Comparison of ENCODE assay signal across 14 cellular contexts in genomic region chr2:189147361-189147760, GRCh38.
"Had no signal": no experiment of that assay in that cellular context is flagged by ENCODE, and none has a peak within 500 bp of the region (broad histone marks: within the 10 kb centered on the region; RNA-seq: fewer than 3 reads in every experiment).

No MANE protein-coding gene starts in this region.

- DNase-seq: activated CD4-positive, alpha-beta T cell treated with anti-CD3 and anti-CD28 coated beads, Interleukin-2, amount 50 U/mL, for 4 hours; activated CD4-positive, CD25-positive, alpha-beta regulatory T cell treated with anti-CD3 and anti-CD28 coated beads, Interleukin-2, amount 50 U/mL, for 72 hours; activated naive CD4-positive, alpha-beta T cell treated with anti-CD3 and anti-CD28 coated beads, Interleukin-2, amount 50 U/mL, for 16 hours; caudate nucleus; foreskin melanocyte; lower lobe of right lung; ovary; right lobe of liver; stimulated activated CD4-positive, alpha-beta T cell treated with anti-CD3 and anti-CD28 coated beads, Interleukin-1b, Interleukin-23, amount 100 ng/mL, for 48 hours; stimulated activated naive B cell treated with anti-CD40 and anti-IgM and Interleukin-4, amounts not matched to agents 10 μg/mL and 1 μg/mL and 100 μg/mL, for 72 hours; tibial artery had no signal

- FAIRE-seq: colon, urothelium cell line had no signal

- H3K36me3 ChIP-seq: lower lobe of right lung, ovary, right lobe of liver, tibial artery had no signal

- H3K9me3 ChIP-seq: lower lobe of right lung, ovary, right lobe of liver, tibial artery had no signal

- ATAC-seq: esophagus mucosa; lower lobe of right lung; right lobe of liver; stimulated activated naive B cell treated with anti-CD40 and anti-IgM and Interleukin-4, amounts not matched to agents 10 μg/mL and 1 μg/mL and 100 μg/mL, for 72 hours had no signal

- H3K27me3 ChIP-seq: ovary, right lobe of liver, tibial artery had no signal

- H3K4me3 ChIP-seq: lower lobe of right lung, ovary, right lobe of liver, tibial artery had no signal

- H3K27ac ChIP-seq: lower lobe of right lung, ovary, right lobe of liver had no signal
